Comparison of ENCODE assay signal across 21 cellular contexts in the genomic region with DNA sequence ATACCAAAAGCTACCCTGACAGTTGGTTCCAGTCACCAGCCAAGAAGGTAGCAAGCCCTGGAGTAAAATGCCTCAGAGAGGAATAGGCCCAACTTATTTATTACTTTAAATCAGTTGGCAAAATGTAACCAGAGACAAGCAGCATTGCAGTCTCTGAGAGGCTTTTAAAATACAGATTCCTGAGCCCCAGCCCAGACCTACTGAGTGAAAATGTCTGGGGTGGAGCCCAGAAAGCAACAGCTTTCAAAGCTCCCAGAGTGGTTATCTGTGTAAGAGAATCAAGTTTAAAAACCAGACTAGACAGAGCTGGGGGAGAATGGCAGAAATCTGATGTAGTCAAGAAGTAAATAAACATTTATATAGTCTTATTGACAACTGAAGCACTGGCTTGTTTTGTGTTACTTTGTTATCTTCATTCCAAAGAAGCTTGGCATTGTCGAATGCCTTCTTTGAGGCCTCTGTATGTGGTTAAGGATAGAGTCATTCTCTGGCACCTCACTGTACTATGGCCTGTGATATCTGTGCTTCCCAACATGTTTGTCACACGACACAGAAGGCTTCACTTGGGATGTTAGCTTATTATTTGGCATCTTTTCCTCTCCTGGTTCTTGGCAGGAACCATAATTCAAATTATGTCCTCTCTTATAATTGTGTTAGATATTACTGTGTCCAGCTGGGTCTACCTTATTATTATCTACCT.
"Had no signal": no experiment of that assay in that cellular context is flagged by ENCODE, and none has a peak within 500 bp of the region (broad histone marks: within the 10 kb centered on the region; RNA-seq: fewer than 3 reads in every experiment).

No MANE protein-coding gene starts in this region.

- H3K9me3 ChIP-seq: esophagus muscularis mucosa, pancreas, prostate gland, tibial nerve had no signal

- H3K36me3 ChIP-seq: brain microvascular endothelial cell, esophagus muscularis mucosa, pancreas, prostate gland, tibial nerve had no signal

- DNase-seq: activated CD4-positive, alpha-beta T cell treated with anti-CD3 and anti-CD28 coated beads for 4 hours; activated CD4-positive, alpha-beta T cell treated with anti-CD3 and anti-CD28 coated beads, Interleukin-2, amount 50 U/mL, for 4 hours; activated effector memory CD4-positive, alpha-beta T cell treated with Interleukin-2 at 50 U/mL for 16 hours; activated naive CD4-positive, alpha-beta T cell treated with Interleukin-2 at 50 U/mL for 16 hours; activated T-cell treated with anti-CD3 and anti-CD28 coated beads for 4 hours; anterior cingulate cortex; brain microvascular endothelial cell; central memory CD4-positive, alpha-beta T cell; effector CD4-positive, alpha-beta T cell; foreskin keratinocyte; midbrain; naive thymus-derived CD4-positive, alpha-beta T cell; nucleus accumbens; pancreas; stimulated activated CD4-positive, alpha-beta T cell treated with anti-CD3 and anti-CD28 coated beads, Interleukin-2, amount 100 ng/mL, for 48 hours; stimulated activated naive CD4-positive, alpha-beta T cell treated with Interleukin-2 at 50 U/mL for 16 hours; T-helper 9 cell had no signal

- H3K4me1 ChIP-seq: pancreas, prostate gland, tibial nerve had no signal

- ATAC-seq: foreskin keratinocyte; naive thymus-derived CD4-positive, alpha-beta T cell; pancreas had no signal

- H3K27me3 ChIP-seq: brain microvascular endothelial cell, esophagus muscularis mucosa, foreskin keratinocyte, pancreas, tibial nerve had no signal

- H3K4me3 ChIP-seq: esophagus muscularis mucosa, pancreas, prostate gland, tibial nerve had no signal

- H3K27ac ChIP-seq: brain microvascular endothelial cell, esophagus muscularis mucosa, foreskin keratinocyte, pancreas, prostate gland, VCaP had no signal
